ENCODE assay signal across 17 cellular contexts in genomic region chr16:24713379-24713778, GRCh38. TPM values are rescaled to one million over a fixed set of nuclear protein-coding genes. Genes with fewer than 3 reads are reported as not detected.
A peak's percentile ranks its signal among the peaks of the same experiment; 100 is the strongest.
DNase-seq lines count a peak whose midpoint lies in the region; ATAC-seq, FAIRE-seq and TF ChIP-seq lines count a peak whose summit lies in the region.
"Had no signal": no experiment of that assay in that cellular context is flagged by ENCODE, and none has a peak within 500 bp of the region (broad histone marks: within the 10 kb centered on the region; RNA-seq: fewer than 3 reads in every experiment).

No MANE protein-coding gene starts in this region.

- H2AFZ ChIP-seq in HepG2 (ENCODE audit: low read length) (no peak overlapping the region), K562 (ENCODE audit: low read depth, low read length) (no peak overlapping the region)

- H3K4me2 ChIP-seq in HepG2 (ENCODE audit: low read depth, low read length), result no peak overlapping the region
- no peak overlapping the region for H3K4me2 ChIP-seq in K562 (ENCODE audit: insufficient read depth, low read length)

- CTCF ChIA-PET in HepG2 (lab: Yijun Ruan, JAX; ENCODE audit: low intra/inter-chr PET ratio, low total read pairs) (no interaction called here), K562 (lab: Yijun Ruan, JAX; ENCODE audit: low intra/inter-chr PET ratio) (no interaction called here)

- no peak for FAIRE-seq in HepG2 (lab: Jason Lieb, UNC)
- FAIRE-seq in K562 (lab: Jason Lieb, UNC), result no peak
- FAIRE-seq: GM19239 had no signal

- TF ChIP-seq POLR2A in HepG2 (IDR thresholded peaks at IDR 0.05; ENCODE audit: insufficient read depth in 1 of 2, low read depth in 2 of 2, low read length in 2 of 2) (no peak), right lobe of liver (IDR thresholded peaks at IDR 0.05) (no peak), K562 (conservative IDR thresholded peaks at IDR 0.05) (no peak)

- TF ChIP-seq CTCF in HepG2 (CRISPR knock-in tag; IDR thresholded peaks at IDR 0.05), result no peak
- TF ChIP-seq CTCF in right lobe of liver (IDR thresholded peaks at IDR 0.05), result no peak
- TF ChIP-seq CTCF in K562 (IDR thresholded peaks at IDR 0.05 in 2 of 3, conservative IDR thresholded peaks at IDR 0.05 in 1 of 3; ENCODE audit: insufficient read depth in 2 of 3, low read depth in 1 of 3, low read length in 3 of 3), result no peak

- H3K79me2 ChIP-seq in HepG2 (ENCODE audit: insufficient read depth, low read length) (no peaks in the 10 kb centered on the region), K562 (ENCODE audit: control insufficient read depth, insufficient read depth, low read length) (no peaks in the 10 kb centered on the region)

- H3K4me3 ChIP-seq in HepG2 (replicated peaks in 1 of 3; ENCODE audit: insufficient read depth in 1 of 3, low read depth in 2 of 3, low read length in 3 of 3) (no peak overlapping the region), right lobe of liver (no peak overlapping the region), K562 (no peak overlapping the region)

- in situ Hi-C loops in HepG2 (cut with HindIII; ENCODE audit: extremely low pct_ligation_motif_present, low pct_unique_long_range_greater_than_20kb), result no loop called here
- in situ Hi-C loops in K562 (cut with MboI), result no loop called here

- H3K4me1 ChIP-seq in HepG2 (ENCODE audit: insufficient read depth, low read length) (no peaks in the 10 kb centered on the region), right lobe of liver (no peaks in the 10 kb centered on the region), K562 (replicated peaks in 1 of 2; ENCODE audit: control insufficient read depth in 2 of 2, insufficient read depth in 2 of 2, low read length in 2 of 2) (peaks cover under 1 to 2% of the 10 kb centered on the region in 2 experiments; a peak in 2 of 5 replicates)
- H3K4me1 ChIP-seq: BE2C had no signal

- POLR2A ChIA-PET in HepG2 (lab: Yijun Ruan, JAX), result no interaction called here
- POLR2A ChIA-PET in K562 (lab: Yijun Ruan, JAX), result interaction anchor here (0.6 kb wide), 1 partner anchor 19 kb away, joined by 3 read pairs; no protein-coding TSS in a partner anchor

- intact Hi-C loops in HepG2 (cut with micrococcal nuclease; ENCODE audit: unreplicated experiment) (no loop called here), right lobe of liver (cut with DNase I) (no loop called here), K562 (cut with micrococcal nuclease) (no loop called here)

- no TSS peak for BruUV-seq in HepG2 (replicated peaks; lab: Mats Ljungman, UMichigan)
- no TSS peak for BruUV-seq in K562 (replicated peaks; lab: Mats Ljungman, UMichigan)

- ATAC-seq in HepG2 (no peak), right lobe of liver (no peak), K562 (no peak)

- DNase-seq in HepG2 (ENCODE audit: low spot score), result no peak
- no peak for DNase-seq in right lobe of liver
- peak; percentile 27 for DNase-seq in H4 (ENCODE audit: low spot score)
- peak; percentile 34 for DNase-seq in M059J (ENCODE audit: low read depth)
- peak in 1 of 4 experiments; percentile 16 for DNase-seq in K562 (ENCODE audit: extremely low read depth in 1 of 4, low spot score in 3 of 4)
- DNase-seq in activated CD4-positive, alpha-beta T cell treated with anti-CD3 and anti-CD28 coated beads for 4 hours, result no peak
- no peak for DNase-seq in NCI-H1694 treated with DMSO at 0.1 percent for 48 hours (lab: John Stamatoyannopoulos, UW)
- DNase-seq in activated effector memory CD4-positive, alpha-beta T cell treated with Interleukin-2 at 50 U/mL for 16 hours, result no peak
- DNase-seq: 8988T; BE2C; C1 segment of cervical spinal cord; CD4-positive, CD25-positive, alpha-beta regulatory T cell; CD8-positive, alpha-beta memory T cell; COR-L47; GF-D8; H7 had no signal

- no peak overlapping the region for H3K9ac ChIP-seq in HepG2 (ENCODE audit: insufficient read depth, low read depth, low read length)
- no peak overlapping the region for H3K9ac ChIP-seq in K562 (ENCODE audit: insufficient read depth in 1 of 2, low read depth in 2 of 2, low read length in 2 of 2)

- H4K20me1 ChIP-seq in HepG2 (ENCODE audit: insufficient read depth, low read length), result no peaks in the 10 kb centered on the region
- no peaks in the 10 kb centered on the region for H4K20me1 ChIP-seq in K562 (replicated peaks; ENCODE audit: control insufficient read depth, insufficient read depth, low read length)

- no peak for TF ChIP-seq EP300 in HepG2 (IDR thresholded peaks at IDR 0.05; ENCODE audit: low read depth in 2 of 2, low read length in 2 of 2)
- no peak for TF ChIP-seq EP300 in HepG2 (CRISPR knock-in tag; IDR thresholded peaks at IDR 0.05; ENCODE audit: borderline replicate concordance)
- TF ChIP-seq EP300 in K562 (IDR thresholded peaks at IDR 0.05; ENCODE audit: low read length), result no peak

- H3K9me1 ChIP-seq in K562 (ENCODE audit: control insufficient read depth, insufficient read depth, low read length), result peaks cover 3% of the 10 kb centered on the region

- no peak overlapping the region for H3K27ac ChIP-seq in HepG2 (ENCODE audit: extremely low read length, insufficient read depth, low read length)
- H3K27ac ChIP-seq in right lobe of liver, result no peak overlapping the region
- no peak overlapping the region for H3K27ac ChIP-seq in K562 (ENCODE audit: extremely low read depth, low read depth, low read length)

- no peaks in the 10 kb centered on the region for H3K36me3 ChIP-seq in HepG2 (replicated peaks in 1 of 2; ENCODE audit: control insufficient read depth in 1 of 2, insufficient read depth in 2 of 2, low read length in 2 of 2)
- no peaks in the 10 kb centered on the region for H3K36me3 ChIP-seq in right lobe of liver
- H3K36me3 ChIP-seq in K562 (ENCODE audit: control insufficient read depth, insufficient read depth, low read length), result no peaks in the 10 kb centered on the region
- H3K36me3 ChIP-seq: BE2C had no signal

- H3K27me3 ChIP-seq in HepG2 (ENCODE audit: control insufficient read depth in 1 of 2, insufficient read depth in 2 of 2, low read length in 2 of 2), result no peaks in the 10 kb centered on the region
- H3K27me3 ChIP-seq in right lobe of liver, result no peaks in the 10 kb centered on the region
- H3K27me3 ChIP-seq in K562 (ENCODE audit: control insufficient read depth in 2 of 2, insufficient read depth in 2 of 2, low read length in 2 of 2), result no peaks in the 10 kb centered on the region
- H3K27me3 ChIP-seq: BE2C had no signal

- no peak for TF ChIP-seq RAD21 in HepG2 (CRISPR knock-in tag; IDR thresholded peaks at IDR 0.05)
- no peak for TF ChIP-seq RAD21 in K562 (CRISPR knock-in tag; conservative IDR thresholded peaks at IDR 0.05 in 1 of 2, IDR thresholded peaks at IDR 0.05 in 1 of 2)

- H3K9me3 ChIP-seq in HepG2 (ENCODE audit: low read length), result no peaks in the 10 kb centered on the region
- H3K9me3 ChIP-seq in right lobe of liver, result no peaks in the 10 kb centered on the region
- H3K9me3 ChIP-seq in K562 (replicated peaks; ENCODE audit: control insufficient read depth, insufficient read depth, low read depth, low read length), result peaks cover 1% of the 10 kb centered on the region; the same call in 1 of the 2 replicates
- H3K9me3 ChIP-seq: BE2C had no signal

TF ChIP-seq in HepG2, 621 proteins besides CTCF, POLR2A, EP300 and RAD21 (continues in another document):
- no peak for TF ChIP-seq POLR2G (IDR thresholded peaks at IDR 0.05; ENCODE audit: low read depth, low read length)

RNA-seq across cellular contexts. Expression of gene TNRC6A, which starts 16.1 kb away (rescaled TPM):
- total RNA-seq in HepG2 (2016; rRNA removed; fragmentation: Illumina TruSeq; extraction: Trizol) (26.7 and 30.9 TPM in 2 replicates), right lobe of liver (10 to 100 TPM; 17.0 to 38.4 (median 23.1) TPM), K562 (2014; rRNA removed) (14.1 and 22.3 TPM in 2 replicates), K562 (2014; rRNA removed; fragmentation: Illumina TruSeq; extraction: Trizol) (23.8 and 24.5 TPM in 2 replicates), K562 (2015; rRNA removed; fragmentation: Illumina TruSeq; extraction: Trizol) (27.0 and 32.1 TPM in 2 replicates), K562 (2021) (27.2 and 28.8 TPM in 2 replicates)
- total RNA-seq in HepG2 (2016; cell fraction: cytosol; rRNA removed; fragmentation: Illumina TruSeq; extraction: Trizol; ENCODE audit: low read depth), result 6.9 and 8.1 TPM in 2 replicates
- 24.9 and 33.4 TPM in 2 replicates for total RNA-seq in HepG2 (2016; cell fraction: insoluble cytoplasmic fraction; rRNA removed; fragmentation: Illumina TruSeq; extraction: Trizol)
- 10.5 and 13.0 TPM in 2 replicates for total RNA-seq in HepG2 (2016; cell fraction: membrane; rRNA removed; fragmentation: Illumina TruSeq; extraction: Trizol)
- total RNA-seq in HepG2 (2016; cell fraction: nucleus; rRNA removed; fragmentation: Illumina TruSeq; extraction: Trizol), result 75.1 and 92.8 TPM in 2 replicates
- polyA plus RNA-seq in HepG2 (2011; rRNA removed) (43.6 and 49.2 TPM in 2 replicates), K562 (2011; rRNA removed) (30.0 and 35.1 TPM in 2 replicates), K562 (2014; fragmentation: Illumina TruSeq; extraction: Trizol) (23.5 and 31.0 TPM in 2 replicates), K562 (2014; fragmentation: Nextera tagmentation; extraction: Ambion mirVana) (1 to 10 TPM; 3.4 to 4.6 TPM), K562 (2014; rRNA removed) (23.3 and 26.6 TPM in 2 replicates)
- polyA plus RNA-seq in HepG2 (2011; cell fraction: cytosol; rRNA removed), result 25.1 and 25.7 TPM in 2 replicates
- polyA plus RNA-seq in HepG2 (2011; cell fraction: nucleus; rRNA removed), result 154 and 160 TPM in 2 replicates
- polyA plus RNA-seq in HepG2 (2012), result 30.0 and 33.6 TPM in 2 replicates
- 0.53 and 1.5 TPM in 2 replicates for polyA plus RNA-seq in HepG2 (2016; cell fraction: cytosol; fragmentation: Illumina TruSeq; extraction: Trizol; ENCODE audit: low read depth)
- 17.2 and 18.0 TPM in 2 replicates for polyA plus RNA-seq in HepG2 (2016; cell fraction: insoluble cytoplasmic fraction; fragmentation: Illumina TruSeq; extraction: Trizol; ENCODE audit: low read depth)
- polyA plus RNA-seq in HepG2 (2016; cell fraction: membrane; fragmentation: Illumina TruSeq; extraction: Trizol; ENCODE audit: low read depth), result 1.1 and 1.6 TPM in 2 replicates
- polyA plus RNA-seq in HepG2 (2016; cell fraction: nucleus; fragmentation: Illumina TruSeq; extraction: Trizol; ENCODE audit: insufficient read depth, low read depth), result 103 and 113 TPM in 2 replicates
- polyA minus RNA-seq in HepG2 (2011; rRNA and poly(A)+ RNA removed; ENCODE audit: low replicate concordance), result 70.9 TPM in 2 replicates
- 19.3 and 29.4 TPM in 2 replicates for polyA minus RNA-seq in HepG2 (2011; cell fraction: cytosol; rRNA and poly(A)+ RNA removed)
- polyA minus RNA-seq in HepG2 (2011; cell fraction: nucleus; rRNA and poly(A)+ RNA removed), result 205 and 259 TPM in 2 replicates
- total RNA-seq in H4 (2014; rRNA removed; shearing (Covaris generic)), result 9.7 and 10.1 TPM in 2 replicates
- total RNA-seq in M059J (2014; rRNA removed; shearing (Covaris generic)), result 13.4 and 21.5 TPM in 2 replicates
- total RNA-seq in K562 (2011; cell fraction: chromatin; rRNA removed; ENCODE audit: low replicate concordance), result 77.7 and 239 TPM in 2 replicates
- 50.4 and 82.1 TPM in 2 replicates for total RNA-seq in K562 (2011; cell fraction: nucleolus; rRNA removed)
- 101 and 163 TPM in 2 replicates for total RNA-seq in K562 (2011; cell fraction: nucleoplasm; rRNA removed)
- polyA plus RNA-seq in K562 (2011; cell fraction: cytosol; rRNA removed), result 23.6 and 25.6 TPM in 2 replicates
- polyA plus RNA-seq in K562 (2011; cell fraction: nucleus; rRNA removed), result 91.0 and 105 TPM in 2 replicates
- polyA plus RNA-seq in K562 (2012), result 16.5 and 19.6 TPM in 2 replicates
- 58.6 and 67.8 TPM in 2 replicates for polyA minus RNA-seq in K562 (2011; rRNA and poly(A)+ RNA removed)
- 15.6 and 17.5 TPM in 2 replicates for polyA minus RNA-seq in K562 (2011; cell fraction: cytosol; rRNA and poly(A)+ RNA removed)
- polyA minus RNA-seq in K562 (2011; cell fraction: nucleus; rRNA and poly(A)+ RNA removed), result 51.7 and 77.9 TPM in 2 replicates

Comparison
In these comparisons a context has a peak if more than half of its experiments do, and no peak if none do; other contexts are left out.
1. DNase-seq: peak in H4 (single experiment) and M059J (single experiment); none in HepG2 (single experiment), right lobe of liver (0 of 3), activated CD4-positive, alpha-beta T cell treated with anti-CD3 and anti-CD28 coated beads for 4 hours (0 of 2), NCI-H1694 treated with DMSO at 0.1 percent for 48 hours (single experiment) and activated effector memory CD4-positive, alpha-beta T cell treated with Interleukin-2 at 50 U/mL for 16 hours (single experiment).
2. Of the 241 proteins assayed by ChIP-seq in both HepG2 and K562: peak only in HepG2: none; only in K562: CBX5 and TRIM24; in both: none; in neither: 239.